ENCODE assay signal across 1 cellular context in genomic region chr3:124965413-124965812, GRCh38.
A peak's percentile ranks its signal among the peaks of the same experiment; 100 is the strongest.
TF ChIP-seq lines count a peak whose summit lies in the region.

No MANE protein-coding gene starts in this region.

TF ChIP-seq in HepG2, 621 proteins besides CTCF, POLR2A, EP300 and RAD21:
- 0 out of 2 replicates have a peak, but pooled peaks have one; percentile 25 for TF ChIP-seq FOSL2 (CRISPR knock-in tag; IDR thresholded peaks at IDR 0.05)
- no peak for TF ChIP-seq ZNF792 (CRISPR knock-in tag; IDR thresholded peaks at IDR 0.05)
